In genomic region chr6:154343473-154344308, GRCh38 we compare ENCODE assay signal across 9 cellular contexts. TPM values are rescaled to one million over a fixed set of nuclear protein-coding genes. Genes with fewer than 3 reads are reported as not detected.
DNase-seq lines count a peak whose midpoint lies in the region; ATAC-seq and TF ChIP-seq lines count a peak whose summit lies in the region.
"Had no signal": no experiment of that assay in that cellular context is flagged by ENCODE, and none has a peak within 500 bp of the region (broad histone marks: within the 10 kb centered on the region; RNA-seq: fewer than 3 reads in every experiment).

No MANE protein-coding gene starts in this region.

- no peak overlapping the region for H3K4me2 ChIP-seq in mammary epithelial cell (ENCODE audit: insufficient read depth, low read depth, low read length)

- no peaks in the 10 kb centered on the region for H4K20me1 ChIP-seq in mammary epithelial cell (ENCODE audit: insufficient read depth, low read length)

- CTCF ChIA-PET in Calu3 (lab: Charles Lee) (no interaction called here), mammary epithelial cell (lab: Charles Lee; ENCODE audit: low non-redundant PET) (no interaction called here)

- peak overlapping the region; percentile 54 for H2AFZ ChIP-seq in mammary epithelial cell (ENCODE audit: low read depth, low read length)

- H3K9ac ChIP-seq in mammary epithelial cell (ENCODE audit: insufficient read depth, low read length), result no peak overlapping the region

- H3K36me3 ChIP-seq in mammary epithelial cell (ENCODE audit: insufficient read depth, low read length) (no peaks in the 10 kb centered on the region), lower lobe of right lung (no peaks in the 10 kb centered on the region)

- peak; percentile 93 to 94 for ATAC-seq in lower lobe of right lung

- H3K27ac ChIP-seq in mammary epithelial cell (ENCODE audit: insufficient read depth, low read depth, low read length), result no peak overlapping the region
- H3K27ac ChIP-seq in lower lobe of right lung, result peak overlapping the region; percentile 37

- in situ Hi-C loops in mammary epithelial cell (cut with MboI; ENCODE audit: low sequenced_read_pairs in 2 of 2), result no loop called here

- H3K9me3 Mint-ChIP-seq in Calu3 (ENCODE audit: low read depth, unreplicated experiment), result no peaks in the 10 kb centered on the region

- H3K4me3 ChIP-seq in NB4 (ENCODE audit: low read depth, low read length) (no peak overlapping the region), mammary epithelial cell (replicated peaks in 1 of 3; ENCODE audit: insufficient read depth in 1 of 3, low read depth in 2 of 3, low read length in 3 of 3) (no peak overlapping the region), lower lobe of right lung (no peak overlapping the region)

- dilution Hi-C loops in mammary epithelial cell (cut with HindIII; ENCODE audit: low sequenced_read_pairs), result no loop called here

- no peaks in the 10 kb centered on the region for H3K27me3 ChIP-seq in mammary epithelial cell (ENCODE audit: insufficient read depth, low read length)
- no peaks in the 10 kb centered on the region for H3K27me3 ChIP-seq in lower lobe of right lung (ENCODE audit: low read depth)

- peaks cover 18% of the 10 kb centered on the region for H3K4me1 Mint-ChIP-seq in Calu3 (ENCODE audit: low read depth, unreplicated experiment)
- H3K4me1 Mint-ChIP-seq: stimulated activated naive B cell treated with anti-CD40 and anti-IgM and Interleukin-4, amounts not matched to agents 10 μg/mL and 1 μg/mL and 100 μg/mL, for 72 hours had no signal

- no peaks in the 10 kb centered on the region for H3K79me2 ChIP-seq in mammary epithelial cell (ENCODE audit: insufficient read depth, low read length)

- BruUV-seq in Calu3 (replicated peaks; lab: Mats Ljungman, UMichigan) (no TSS peak), mammary epithelial cell (replicated peaks; lab: Mats Ljungman, UMichigan) (no TSS peak)

- peak overlapping the region; percentile 63 for H3K4me3 Mint-ChIP-seq in Calu3 (ENCODE audit: low read depth, unreplicated experiment)
- H3K4me3 Mint-ChIP-seq: stimulated activated naive B cell treated with anti-CD40 and anti-IgM and Interleukin-4, amounts not matched to agents 10 μg/mL and 1 μg/mL and 100 μg/mL, for 72 hours had no signal

- intact Hi-C loops in Calu3 (cut with micrococcal nuclease; ENCODE audit: unreplicated experiment) (loop anchor here (5.0 kb wide), 2 partner anchors 41 to 186 kb away; no protein-coding TSS in a partner anchor), mammary epithelial cell (cut with micrococcal nuclease) (no loop called here), lower lobe of right lung (cut with DNase I) (no loop called here)

- TF ChIP-seq POLR2A in NB4 (IDR thresholded peaks at IDR 0.05; ENCODE audit: extremely low read depth, insufficient read length), result no peak

- WGBS in mammary epithelial cell (ENCODE audit: low coverage, missing lambda C conversion rate), result 24% methylated on average over 16 of the region's 16 CpGs

- TF ChIP-seq CTCF in Calu3 (IDR thresholded peaks at IDR 0.05; ENCODE audit: unreplicated experiment), result no peak
- TF ChIP-seq CTCF in NB4 (IDR thresholded peaks at IDR 0.05; ENCODE audit: low read depth, low read length), result no peak
- peak; percentile 14 to 44 for TF ChIP-seq CTCF in mammary epithelial cell (conservative IDR thresholded peaks at IDR 0.05 in 1 of 2, IDR thresholded peaks at IDR 0.05 in 1 of 2; ENCODE audit: extremely low read depth in 1 of 2, insufficient read depth in 1 of 2, low read depth in 1 of 2, low read length in 2 of 2)
- peak; percentile 27 for TF ChIP-seq CTCF in lower lobe of right lung (IDR thresholded peaks at IDR 0.05)

- peak; percentile 60 for DNase-seq in Calu3
- peak; percentile 35 for DNase-seq in NB4 (ENCODE audit: low read depth)
- peak; percentile 60 for DNase-seq in mammary epithelial cell
- DNase-seq in lower lobe of right lung, result peak; percentile 76
- DNase-seq in NCI-H1092 treated with DMSO at 0.1 percent for 48 hours (lab: John Stamatoyannopoulos, UW), result no peak
- no peak for DNase-seq in NOMO-1 (lab: John Stamatoyannopoulos, UW; ENCODE audit: unreplicated experiment in 2 of 2)
- no peak for DNase-seq in NCI-H345 (lab: John Stamatoyannopoulos, UW)
- no peak for DNase-seq in NCI-H1417 (lab: John Stamatoyannopoulos, UW)
- DNase-seq: stimulated activated naive B cell treated with anti-CD40 and anti-IgM and Interleukin-4, amounts not matched to agents 10 μg/mL and 1 μg/mL and 100 μg/mL, for 72 hours had no signal

- no peaks in the 10 kb centered on the region for H3K27me3 Mint-ChIP-seq in Calu3 (ENCODE audit: unreplicated experiment)

- H3K4me1 ChIP-seq in mammary epithelial cell (ENCODE audit: insufficient read depth, low read length) (peaks cover 4% of the 10 kb centered on the region), lower lobe of right lung (no peaks in the 10 kb centered on the region)

- peak overlapping the region; percentile 38 for H3K27ac Mint-ChIP-seq in Calu3 (ENCODE audit: unreplicated experiment)
- H3K27ac Mint-ChIP-seq: stimulated activated naive B cell treated with anti-CD40 and anti-IgM and Interleukin-4, amounts not matched to agents 10 μg/mL and 1 μg/mL and 100 μg/mL, for 72 hours had no signal

- H3K9me3 ChIP-seq in mammary epithelial cell (replicated peaks; ENCODE audit: insufficient read depth, low read length) (no peaks in the 10 kb centered on the region), lower lobe of right lung (no peaks in the 10 kb centered on the region)

- H3K36me3 Mint-ChIP-seq in Calu3 (ENCODE audit: insufficient read depth, unreplicated experiment), result peaks cover 9% of the 10 kb centered on the region

RNA-seq across cellular contexts. Expression of gene IPCEF1, which starts 12.9 kb away (rescaled TPM):
- 0.29 and 0.52 TPM in 2 replicates for total RNA-seq in Calu3 (2022)
- total RNA-seq in mammary epithelial cell, result under 1 TPM in 1 of 2 donors, not detected in 1; under 0.01 TPM
- not detected for polyA plus RNA-seq in mammary epithelial cell
- not detected for polyA minus RNA-seq in mammary epithelial cell
- total RNA-seq in lower lobe of right lung, result 7.9 TPM

Comparison
In these comparisons a context has a peak if more than half of its experiments do, and no peak if none do; other contexts are left out.
1. DNase-seq: peak in Calu3 (single experiment), NB4 (single experiment), mammary epithelial cell (single experiment) and lower lobe of right lung (single experiment); none in NCI-H1092 treated with DMSO at 0.1 percent for 48 hours (single experiment), NOMO-1 (0 of 2), NCI-H345 (single experiment) and NCI-H1417 (0 of 3).
2. CTCF ChIP-seq: peak in mammary epithelial cell (2 of 2) and lower lobe of right lung (single experiment); none in Calu3 (single experiment) and NB4 (single experiment).